Comparison of ENCODE assay signal across 8 cellular contexts in genomic region chr1:41381691-41382530, GRCh38. TPM values are rescaled to one million over a fixed set of nuclear protein-coding genes. Genes with fewer than 3 reads are reported as not detected.
DNase-seq lines count a peak whose midpoint lies in the region; ATAC-seq, FAIRE-seq and TF ChIP-seq lines count a peak whose summit lies in the region.

No MANE protein-coding gene starts in this region.

- H3K4me3 ChIP-seq in A549 (peak overlapping the region; percentile 63), parathyroid adenoma (ENCODE audit: low read depth, low read length) (peak overlapping the region; percentile 60), SJCRH30 (no peak overlapping the region)

- POLR2A ChIA-PET in A549 (lab: Yijun Ruan, JAX) = interaction anchor here (0.7 to 2.2 kb wide), 5 partner anchors 11 to 33 kb away, joined by 3 to 15 read pairs (median 4); partner anchors contain the start of gene FOXO6

- no peak for TF ChIP-seq EP300 in A549 (IDR thresholded peaks at IDR 0.05)

- no peaks in the 10 kb centered on the region for H3K9me3 ChIP-seq in A549
- no peaks in the 10 kb centered on the region for H3K9me3 ChIP-seq in parathyroid adenoma (ENCODE audit: control insufficient read depth, low read length)
- H3K9me3 ChIP-seq in SJCRH30 (replicated peaks) = no peaks in the 10 kb centered on the region

- peak; percentile 69 to 72 for DNase-seq in A549 (ENCODE audit: low read depth in 1 of 2, low spot score in 1 of 2)
- peak; percentile 47 for DNase-seq in HT-29 (ENCODE audit: low spot score)
- DNase-seq in activated naive CD4-positive, alpha-beta T cell treated with Interleukin-2 at 50 U/mL for 16 hours = peak; percentile 37
- DNase-seq in glomerular visceral epithelial cell (ENCODE audit: extremely low spot score) = peak; percentile 52
- DNase-seq in DMS 273 (lab: John Stamatoyannopoulos, UW; ENCODE audit: unreplicated experiment) = no peak
- DNase-seq in DMS53 (lab: John Stamatoyannopoulos, UW) = no peak
- DNase-seq in SJCRH30 = no peak

- no peak for TF ChIP-seq RAD21 in A549 (conservative IDR thresholded peaks at IDR 0.05 in 1 of 2, IDR thresholded peaks at IDR 0.05 in 1 of 2)

- H3K36me3 ChIP-seq in parathyroid adenoma (ENCODE audit: control insufficient read depth, insufficient read depth, low read length) (no peaks in the 10 kb centered on the region), SJCRH30 (peaks cover 7% of the 10 kb centered on the region)

- no peaks in the 10 kb centered on the region for H3K79me2 ChIP-seq in parathyroid adenoma

- H3K4me2 ChIP-seq in A549 = peak overlapping the region; percentile 98
- H3K4me2 ChIP-seq in parathyroid adenoma (ENCODE audit: low read length) = peak overlapping the region; percentile 63

- peak; percentile 76 to 91 for ATAC-seq in A549

- CTCF ChIA-PET in A549 (lab: Yijun Ruan, JAX) = interaction anchor here (0.7 to 1.9 kb wide), 5 partner anchors 21 to 104 kb away, joined by 3 to 6 read pairs (median 3); partner anchors contain the start of gene FOXO6

- H2AFZ ChIP-seq in parathyroid adenoma = no peak overlapping the region

- TF ChIP-seq CTCF in A549 (IDR thresholded peaks at IDR 0.05) (no peak), parathyroid adenoma (IDR thresholded peaks at IDR 0.05) (no peak)

- no peak for FAIRE-seq in A549 (lab: Jason Lieb, UNC)

- 29% methylated on average over 16 of the region's 120 CpGs for WGBS in A549 (ENCODE audit: missing lambda C conversion rate)

- no peaks in the 10 kb centered on the region for H3K27me3 ChIP-seq in parathyroid adenoma (ENCODE audit: control insufficient read depth, insufficient read depth, low read length)
- H3K27me3 ChIP-seq in SJCRH30 = no peaks in the 10 kb centered on the region

- H3K4me1 ChIP-seq in A549 (peaks cover 13% of the 10 kb centered on the region; the same call in 2 of the 3 replicates), parathyroid adenoma (peaks cover 16% of the 10 kb centered on the region), SJCRH30 (peaks cover 30% of the 10 kb centered on the region)

- H3K27ac ChIP-seq in A549 = peak overlapping the region; percentile 98 to 99
- H3K27ac ChIP-seq in parathyroid adenoma = no peak overlapping the region
- H3K27ac ChIP-seq in SJCRH30 = no peak overlapping the region

- no peak overlapping the region for H3K9ac ChIP-seq in parathyroid adenoma

- TF ChIP-seq POLR2A in A549 (IDR thresholded peaks at IDR 0.05; ENCODE audit: low read length) = peak; percentile 20; the same call in 1 of the 2 replicates

TF ChIP-seq in A549, 52 proteins besides CTCF, POLR2A, EP300 and RAD21:
- TF ChIP-seq MYC (IDR thresholded peaks at IDR 0.05; ENCODE audit: borderline replicate concordance, low read length) = no peak
- TF ChIP-seq PBX3 (IDR thresholded peaks at IDR 0.05) = no peak
- no peak for TF ChIP-seq HOXB13 (CRISPR knock-in tag; IDR thresholded peaks at IDR 0.05; ENCODE audit: low read depth)
- TF ChIP-seq ZFP36 (IDR thresholded peaks at IDR 0.05; ENCODE audit: borderline replicate concordance, partially characterized antibody) = no peak
- TF ChIP-seq HOXA7 (CRISPR knock-in tag; IDR thresholded peaks at IDR 0.05) = no peak
- peak in 1 of 2 experiments; percentile 66; a peak in 3 of 5 replicates for TF ChIP-seq JUN (IDR thresholded peaks at IDR 0.05)
- TF ChIP-seq TP53 (CRISPR knock-in tag; IDR thresholded peaks at IDR 0.05) = no peak
- no peak for TF ChIP-seq HDAC2 (IDR thresholded peaks at IDR 0.05)
- TF ChIP-seq HEYL (CRISPR knock-in tag; IDR thresholded peaks at IDR 0.05) = no peak

RNA-seq across cellular contexts. Expression of gene FOXO6, which starts 20.7 kb away (rescaled TPM):
- polyA plus RNA-seq in A549 (2011; rRNA removed) (0.05 and 0.10 TPM in 2 replicates), A549 (2017; fragmentation: RNase III; extraction: RNeasy Plus Mini Kit Qiagen cat#74134 plus additional on column Dnase treatment) (0.18 to 0.25 TPM (median 0.22 TPM) in 3 replicates)
- polyA plus RNA-seq in A549 (2012; cell fraction: cytosol; rRNA removed) = 0.16 and 0.27 TPM in 2 replicates
- polyA plus RNA-seq in A549 (2012; cell fraction: nucleus; rRNA removed) = 0.22 and 0.47 TPM in 2 replicates
- polyA minus RNA-seq in A549 (2011; rRNA and poly(A)+ RNA removed) = 0.15 and 0.17 TPM in 2 replicates
- total RNA-seq in HT-29 (2014; rRNA removed; shearing (Covaris generic)) = 1.5 and 1.9 TPM in 2 replicates
- total RNA-seq in SJCRH30 (2014; rRNA removed; shearing (Covaris generic)) = 11.9 and 12.9 TPM in 2 replicates

Comparison
In these comparisons a context has a peak if more than half of its experiments do, and no peak if none do; other contexts are left out.
1. DNase-seq: peak in A549 (2 of 2), HT-29 (single experiment), activated naive CD4-positive, alpha-beta T cell treated with Interleukin-2 at 50 U/mL for 16 hours (single experiment) and glomerular visceral epithelial cell (single experiment); none in DMS 273 (single experiment), DMS53 (single experiment) and SJCRH30 (0 of 2).
2. H3K27ac ChIP-seq: peak in A549 (2 of 2); none in parathyroid adenoma (single experiment) and SJCRH30 (single experiment).